ENCODE assay signal across 8 cellular contexts in genomic region chr14:75981826-75982723, GRCh38. TPM values are rescaled to one million over a fixed set of nuclear protein-coding genes. Genes with fewer than 3 reads are reported as not detected.
DNase-seq lines count a peak whose midpoint lies in the region; ATAC-seq, FAIRE-seq and TF ChIP-seq lines count a peak whose summit lies in the region.

Gene TGFB3 (minus strand): TSS chr14:75981995. CDS start chr14:75980893, 1,102 bp downstream.

- TF ChIP-seq CTCF in astrocyte (IDR thresholded peaks at IDR 0.05; ENCODE audit: insufficient read depth, low read depth, low read length), result peak; percentile 27

- peak within 1 kb of the TSS; percentile 97 for H3K9ac ChIP-seq in astrocyte (ENCODE audit: low read length)

- no peaks in the 10 kb centered on the region for H3K36me3 Mint-ChIP-seq in astrocyte (ENCODE audit: low read depth, unreplicated experiment)

- H3K27ac ChIP-seq in astrocyte (ENCODE audit: low read depth, low read length) (peak within 1 kb of the TSS; percentile 90), urinary bladder (ENCODE audit: low read depth) (peak within 1 kb of the TSS; percentile 94)

- H2AFZ ChIP-seq in astrocyte (ENCODE audit: low read depth, low read length), result peak within 1 kb of the TSS; percentile 95

- peak; percentile 92 for DNase-seq in EH (ENCODE audit: low read depth)
- DNase-seq in NCI-H187 treated with DMSO at 0.1 percent for 48 hours (lab: John Stamatoyannopoulos, UW), result peak; percentile 45
- peak; percentile 68 for DNase-seq in T-helper 9 cell
- peak; percentile 95 for DNase-seq in astrocyte (ENCODE audit: low read depth)
- DNase-seq in hepatic stellate cell (ENCODE audit: low spot score), result peak; percentile 86
- peak; percentile 84 for DNase-seq in putamen (ENCODE audit: low spot score)

- no peaks in the 10 kb centered on the region for H3K27me3 Mint-ChIP-seq in astrocyte (ENCODE audit: low read depth, unreplicated experiment)

- peak within 1 kb of the TSS; percentile 91 for H3K27ac Mint-ChIP-seq in astrocyte (ENCODE audit: unreplicated experiment)

- WGBS in urinary bladder, result under 1% methylated on average over 64 of the region's 64 CpGs

- H3K4me2 ChIP-seq in astrocyte (ENCODE audit: low read length), result peak within 1 kb of the TSS; percentile 98

- H4K20me1 ChIP-seq in astrocyte (ENCODE audit: insufficient read depth, low read length), result no peaks in the 10 kb centered on the region

- no peaks in the 10 kb centered on the region for H3K9me3 ChIP-seq in astrocyte (ENCODE audit: insufficient read depth, low read depth, low read length)

- H3K4me1 ChIP-seq in astrocyte (ENCODE audit: insufficient read depth, low read length) (peaks cover 34% of the 10 kb centered on the region), urinary bladder (ENCODE audit: insufficient read depth) (peaks cover 3% of the 10 kb centered on the region)

- H3K4me3 ChIP-seq in astrocyte (ENCODE audit: insufficient read depth, low read depth, low read length) (peak within 1 kb of the TSS; percentile 72), urinary bladder (ENCODE audit: low read depth, low read length) (peak within 1 kb of the TSS; percentile 71)

- H3K27me3 ChIP-seq in astrocyte (ENCODE audit: insufficient read depth, low read length), result no peaks in the 10 kb centered on the region

- H3K36me3 ChIP-seq in astrocyte (ENCODE audit: insufficient read depth, low read length), result no peaks in the 10 kb centered on the region
- H3K36me3 ChIP-seq in urinary bladder (ENCODE audit: insufficient read depth), result no peaks in the 10 kb centered on the region

- FAIRE-seq in astrocyte (lab: Jason Lieb, UNC), result no peak

- peaks cover 28% of the 10 kb centered on the region for H3K79me2 ChIP-seq in astrocyte (ENCODE audit: insufficient read depth, low read length)

- peak within 1 kb of the TSS; percentile 89 for H3K4me3 Mint-ChIP-seq in astrocyte (ENCODE audit: unreplicated experiment)

- peaks cover 42% of the 10 kb centered on the region for H3K4me1 Mint-ChIP-seq in astrocyte (ENCODE audit: low read depth, unreplicated experiment)

- ATAC-seq in HG02571 (IDR thresholded peaks at IDR 0.05; ENCODE audit: unreplicated experiment), result peak; percentile 55

- H3K9me3 Mint-ChIP-seq in astrocyte (ENCODE audit: unreplicated experiment), result no peaks in the 10 kb centered on the region

RNA-seq across cellular contexts. Expression of gene TGFB3, which starts in this region (rescaled TPM):
- total RNA-seq in astrocyte (30.5 and 31.1 TPM in 2 replicates), urinary bladder (90.7 TPM)
- polyA plus RNA-seq in urinary bladder, result 58.0 TPM

Comparison
In these comparisons a context has a peak if more than half of its experiments do, and no peak if none do; other contexts are left out.
1. Peak in every context shown above with its lines: DNase-seq, ATAC-seq, H3K4me3 ChIP-seq and H3K27ac ChIP-seq.
2. DNase-seq: peak in every context shown above with its lines; median percentile 95 in astrocyte; 92 in EH; 86 in hepatic stellate cell; 84 in putamen; 68 in T-helper 9 cell; 45 in NCI-H187 treated with DMSO at 0.1 percent for 48 hours.